ENCODE assay signal across 9 cellular contexts in the genomic region with DNA sequence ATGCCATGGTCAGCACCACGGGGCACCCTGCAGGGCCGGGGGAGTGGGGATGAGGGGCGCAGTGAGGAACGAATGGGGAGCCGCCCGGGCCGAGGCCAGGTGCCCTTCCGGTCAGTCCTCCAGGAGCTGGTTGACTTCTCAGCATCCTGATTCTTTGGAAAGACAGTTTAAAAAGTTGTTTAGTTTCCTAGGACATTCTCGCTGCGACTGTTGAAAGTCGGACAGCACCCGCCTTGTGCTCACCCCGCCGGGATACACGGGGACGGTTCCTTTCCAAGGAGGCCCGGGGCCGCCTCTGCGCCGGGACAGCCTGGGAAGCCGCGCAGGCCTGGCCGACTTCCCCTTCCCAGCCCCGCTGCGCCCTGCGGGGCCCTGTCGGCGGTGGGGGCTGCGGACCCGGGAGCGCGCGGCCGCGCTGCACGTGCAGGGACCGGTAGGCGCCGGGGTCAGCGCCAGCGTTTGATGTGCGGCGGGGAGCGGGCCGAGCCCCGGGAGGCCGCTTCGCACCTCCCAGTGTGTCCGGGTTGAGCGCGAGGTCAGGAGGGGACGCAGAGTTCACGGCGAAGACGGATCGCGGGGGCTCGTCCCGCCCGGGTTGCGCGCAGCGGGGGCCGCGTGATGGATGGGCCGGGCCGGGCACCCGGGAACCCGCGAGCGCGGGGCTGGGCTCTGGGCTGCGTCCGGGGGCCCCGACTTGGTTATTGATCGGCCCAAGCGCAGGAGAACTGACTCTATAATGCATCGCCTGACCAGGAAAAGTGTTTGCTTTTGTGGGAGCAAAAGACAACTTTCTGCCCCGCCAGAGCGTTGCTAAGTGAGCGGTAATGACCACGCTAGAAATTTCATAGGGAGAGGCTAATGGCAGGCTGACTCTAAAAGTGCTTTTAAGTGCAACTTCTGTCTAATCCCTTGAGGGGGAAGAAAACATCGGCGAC. TPM values are rescaled to one million over a fixed set of nuclear protein-coding genes. Genes with fewer than 3 reads are reported as not detected.
DNase-seq lines count a peak whose midpoint lies in the region; ATAC-seq and TF ChIP-seq lines count a peak whose summit lies in the region.
"Had no signal": no experiment of that assay in that cellular context is flagged by ENCODE, and none has a peak within 500 bp of the region (broad histone marks: within the 10 kb centered on the region; RNA-seq: fewer than 3 reads in every experiment).

No MANE protein-coding gene starts in this region.

- H2AK5ac ChIP-seq in mesenchymal stem cell (ENCODE audit: low read length, severe bottlenecking), result no peak overlapping the region

- no peak overlapping the region for H3K23ac ChIP-seq in mesenchymal stem cell (ENCODE audit: low read length in 2 of 2)

- H3K4me1 Mint-ChIP-seq in type B pancreatic cell (ENCODE audit: unreplicated experiment), result peaks cover 24% of the 10 kb centered on the region

- peak overlapping the region; percentile 54 for H4K8ac ChIP-seq in mesenchymal stem cell (ENCODE audit: low read length)

- H2BK15ac ChIP-seq in mesenchymal stem cell (ENCODE audit: low read depth, poor library complexity, severe bottlenecking), result no peak overlapping the region

- peak overlapping the region; percentile 100 for H3K4me2 ChIP-seq in mesenchymal stem cell (ENCODE audit: low read length, poor library complexity, severe bottlenecking)

- H3K14ac ChIP-seq in mesenchymal stem cell (ENCODE audit: low read length in 2 of 2), result peak overlapping the region; percentile 36 to 79

- H3K4ac ChIP-seq in mesenchymal stem cell (ENCODE audit: low read depth in 1 of 2, low read length in 2 of 2), result peak overlapping the region in 1 of 2 experiments; percentile 41

- no peaks in the 10 kb centered on the region for H3K27me3 ChIP-seq in endocrine pancreas (ENCODE audit: control insufficient read depth, insufficient read depth, low read length)
- H3K27me3 ChIP-seq in mesenchymal stem cell (ENCODE audit: control insufficient read depth in 1 of 2, insufficient read depth in 1 of 2, low read length in 2 of 2), result peaks cover 0 to 18% of the 10 kb centered on the region in 2 experiments
- H3K27me3 ChIP-seq in adrenal gland, result peaks cover 15% of the 10 kb centered on the region

- H3K9me3 Mint-ChIP-seq in type B pancreatic cell, result peaks cover 15% of the 10 kb centered on the region

- H3K27ac ChIP-seq in mesenchymal stem cell (ENCODE audit: low read length, poor library complexity, severe bottlenecking) (no peak overlapping the region), adrenal gland (no peak overlapping the region)

- H3K4me3 ChIP-seq in endocrine pancreas (ENCODE audit: control insufficient read depth, insufficient read depth, low read length) (peak overlapping the region; percentile 66), mesenchymal stem cell (ENCODE audit: insufficient read depth in 1 of 2, low read depth in 1 of 2, low read length in 2 of 2) (peak overlapping the region; percentile 62 to 75), adrenal gland (peak overlapping the region in 2 of 4 donors; percentile 17 to 52)

- H3K27me3 Mint-ChIP-seq in type B pancreatic cell, result peaks cover 32% of the 10 kb centered on the region

- intact Hi-C loops in adrenal gland (cut with DNase I), result no loop called here

- 9% methylated on average over 77 of the region's 84 CpGs for WGBS in mesenchymal stem cell
- WGBS in adrenal gland, 4 donors, result 10 to 78% (median 18%) methylated on average over 9 to 84 of the region's 84 CpGs

- no peaks in the 10 kb centered on the region for H3K9me3 ChIP-seq in endocrine pancreas (ENCODE audit: control insufficient read depth, low read length)
- H3K9me3 ChIP-seq in mesenchymal stem cell (ENCODE audit: control insufficient read depth, low read length), result no peaks in the 10 kb centered on the region
- no peaks in the 10 kb centered on the region for H3K9me3 ChIP-seq in adrenal gland (replicated peaks in 1 of 3)

- H3K4me1 ChIP-seq in endocrine pancreas (ENCODE audit: control insufficient read depth, insufficient read depth, low read length), result no peaks in the 10 kb centered on the region
- H3K4me1 ChIP-seq in mesenchymal stem cell (ENCODE audit: control insufficient read depth, insufficient read depth, low read depth, low read length), result peaks cover 15% of the 10 kb centered on the region
- peaks cover 0 to 5% of the 10 kb centered on the region in 2 donors for H3K4me1 ChIP-seq in adrenal gland (replicated peaks in 1 of 2)

- peaks cover 15% of the 10 kb centered on the region for H3K36me3 Mint-ChIP-seq in type B pancreatic cell

- H3K18ac ChIP-seq in mesenchymal stem cell (ENCODE audit: low read depth in 1 of 2, low read length in 2 of 2), result peak overlapping the region; percentile 54 to 62

- H3K9ac ChIP-seq in endocrine pancreas (ENCODE audit: control insufficient read depth, insufficient read depth, low read length) (peak overlapping the region; percentile 33), mesenchymal stem cell (ENCODE audit: low read length) (peak overlapping the region; percentile 76)

- H2AFZ ChIP-seq in mesenchymal stem cell (ENCODE audit: low read depth, low read length), result peak overlapping the region; percentile 69

- H2BK120ac ChIP-seq in mesenchymal stem cell (ENCODE audit: low read depth, low read length), result no peak overlapping the region

- no peak for ATAC-seq in HG03097 (IDR thresholded peaks at IDR 0.05; ENCODE audit: low FRiP score, unreplicated experiment)
- no peak for ATAC-seq in HG02840 (IDR thresholded peaks at IDR 0.05; ENCODE audit: low FRiP score, unreplicated experiment)

- no peak for TF ChIP-seq CTCF in type B pancreatic cell (conservative IDR thresholded peaks at IDR 0.05)
- no peak for TF ChIP-seq CTCF in adrenal gland (IDR thresholded peaks at IDR 0.05)

- H3K36me3 ChIP-seq in endocrine pancreas (ENCODE audit: control insufficient read depth, insufficient read depth, low read length), result no peaks in the 10 kb centered on the region
- H3K36me3 ChIP-seq in mesenchymal stem cell (ENCODE audit: control insufficient read depth in 1 of 2, insufficient read depth in 2 of 2, low read depth in 1 of 2, low read length in 2 of 2), result no peaks in the 10 kb centered on the region
- H3K36me3 ChIP-seq in adrenal gland (replicated peaks in 1 of 2), result no peaks in the 10 kb centered on the region

- TF ChIP-seq POLR2A in adrenal gland (IDR thresholded peaks at IDR 0.05), result no peak

- no peak overlapping the region for H4K91ac ChIP-seq in mesenchymal stem cell (ENCODE audit: low read length)

- peak overlapping the region in 1 of 2 experiments; percentile 88 for H2BK12ac ChIP-seq in mesenchymal stem cell (ENCODE audit: low read length in 2 of 2)

- no peaks in the 10 kb centered on the region for H3K79me1 ChIP-seq in mesenchymal stem cell (replicated peaks; ENCODE audit: low read length, poor library complexity, severe bottlenecking)

- H3K27ac Mint-ChIP-seq in type B pancreatic cell, result peak overlapping the region; percentile 84

- H2BK5ac ChIP-seq in mesenchymal stem cell (ENCODE audit: low read depth, low read length, poor library complexity, severe bottlenecking), result no peak overlapping the region

- peak overlapping the region; percentile 89 for H3K4me3 Mint-ChIP-seq in type B pancreatic cell

- peak; percentile 55 for DNase-seq in activated CD8-positive, alpha-beta memory T cell treated with anti-CD3 and anti-CD28 coated beads, Interleukin-2, amount 50 U/mL, for 48 hours
- DNase-seq in activated CD8-positive, alpha-beta memory T cell treated with anti-CD3 and anti-CD28 coated beads, Interleukin-2, amount 50 U/mL, for 4 hours, result no peak
- DNase-seq in mesenchymal stem cell (peak; percentile 27), type B pancreatic cell (ENCODE audit: extremely low spot score, unreplicated experiment) (peak; percentile 81), adrenal gland (no peak)

RNA-seq across cellular contexts. Expression of gene SMIM21, which starts 28.0 kb away (rescaled TPM):
- polyA plus RNA-seq in mesenchymal stem cell (2013, experiment 1 of 2), result not detected
- polyA plus RNA-seq in mesenchymal stem cell (2013, experiment 2 of 2), result not detected
- total RNA-seq in type B pancreatic cell (ENCODE audit: low replicate concordance) (not detected in 2 replicates), adrenal gland (not detected)
- not detected for polyA plus RNA-seq in adrenal gland
- total RNA-seq: mucosa of gallbladder had no signal

Comparison
In these comparisons a context has a peak if more than half of its experiments do, and no peak if none do; other contexts are left out.
1. DNase-seq: peak in activated CD8-positive, alpha-beta memory T cell treated with anti-CD3 and anti-CD28 coated beads, Interleukin-2, amount 50 U/mL, for 48 hours (single experiment), mesenchymal stem cell (single experiment) and type B pancreatic cell (single experiment); none in activated CD8-positive, alpha-beta memory T cell treated with anti-CD3 and anti-CD28 coated beads, Interleukin-2, amount 50 U/mL, for 4 hours (single experiment) and adrenal gland (0 of 7).